Comparison of ENCODE assay signal across 9 cellular contexts in genomic region chr4:8315343-8316250, GRCh38. TPM values are rescaled to one million over a fixed set of nuclear protein-coding genes. Genes with fewer than 3 reads are reported as not detected.
DNase-seq lines count a peak whose midpoint lies in the region; ATAC-seq and TF ChIP-seq lines count a peak whose summit lies in the region.
"Had no signal": no experiment of that assay in that cellular context is flagged by ENCODE, and none has a peak within 500 bp of the region (broad histone marks: within the 10 kb centered on the region; RNA-seq: fewer than 3 reads in every experiment).

No MANE protein-coding gene starts in this region.

- intact Hi-C loops in posterior vena cava (cut with DNase I), result no loop called here

- ATAC-seq in gastroesophageal sphincter, result peak; percentile 80

- no peak for TF ChIP-seq POLR2A in gastroesophageal sphincter (IDR thresholded peaks at IDR 0.05)

- H3K36me3 ChIP-seq in gastroesophageal sphincter, result no peaks in the 10 kb centered on the region

- POLR2A ChIA-PET in RWPE1 (lab: Yijun Ruan, JAX; ENCODE audit: low non-redundant PET), result no interaction called here

- H3K9me3 ChIP-seq in gastroesophageal sphincter, result peaks cover 0 to 12% (median 0%) of the 10 kb centered on the region in 3 donors

- CTCF ChIA-PET in RWPE1 (lab: Yijun Ruan, JAX), result interaction anchor here (0.7 kb wide), 1 partner anchor 28 kb away, joined by 3 read pairs; no protein-coding TSS in a partner anchor

- H3K27me3 ChIP-seq in gastroesophageal sphincter, result no peaks in the 10 kb centered on the region

- H3K4me1 ChIP-seq in gastroesophageal sphincter, result peaks cover 6 to 43% (median 22%) of the 10 kb centered on the region in 3 donors

- no peak overlapping the region for H3K4me3 ChIP-seq in gastroesophageal sphincter

- peak overlapping the region; percentile 86 for H3K27ac ChIP-seq in RWPE1
- H3K27ac ChIP-seq in gastroesophageal sphincter, result peak overlapping the region in 3 of 4 donors; percentile 27 to 73 (median 70)

- WGBS in gastroesophageal sphincter (ENCODE audit: low coverage in 1 of 2), 2 donors, result 16% methylated on average over 11 of the region's 21 CpGs; no CpG with 5 or more reads in 1 of the 2 donors

- peak; percentile 32 for DNase-seq in activated CD8-positive, alpha-beta memory T cell treated with anti-CD3 and anti-CD28 coated beads for 24 hours
- no peak for DNase-seq in activated CD8-positive, alpha-beta memory T cell treated with anti-CD3 and anti-CD28 coated beads, Interleukin-2, amount 50 U/mL, for 4 hours
- DNase-seq in RWPE1 (ENCODE audit: low spot score) (peak; percentile 71), posterior vena cava (ENCODE audit: low spot score) (peak; percentile 83), T-helper 1 cell (no peak), HUDEP-2 (lab: John Stamatoyannopoulos, UW; ENCODE audit: unreplicated experiment in 76 of 76) (no peak), GOT3 (lab: John Stamatoyannopoulos, UW) (no peak)

- no peak for TF ChIP-seq EP300 in gastroesophageal sphincter (IDR thresholded peaks at IDR 0.05)

- TF ChIP-seq CTCF in RWPE1 (conservative IDR thresholded peaks at IDR 0.05; ENCODE audit: low read depth) (no peak), gastroesophageal sphincter (IDR thresholded peaks at IDR 0.05) (peak in 2 of 4 experiments; percentile 14 to 24)

RNA-seq across cellular contexts. Expression of gene HTRA3, which starts 46.0 kb away (rescaled TPM):
- total RNA-seq in gastroesophageal sphincter (10 to 100 TPM; 30.2 to 80.5 (median 59.9) TPM), posterior vena cava (100 to 1,000 TPM in 1 of 2 donors, 10 to 100 TPM in 1; 14.9 to 104 TPM)
- total RNA-seq: CD4-positive, alpha-beta T cell had no signal

Comparison
In these comparisons a context has a peak if more than half of its experiments do, and no peak if none do; other contexts are left out.
1. DNase-seq: peak in activated CD8-positive, alpha-beta memory T cell treated with anti-CD3 and anti-CD28 coated beads for 24 hours (single experiment), RWPE1 (single experiment) and posterior vena cava (single experiment); none in activated CD8-positive, alpha-beta memory T cell treated with anti-CD3 and anti-CD28 coated beads, Interleukin-2, amount 50 U/mL, for 4 hours (single experiment), T-helper 1 cell (0 of 5), HUDEP-2 (0 of 76) and GOT3 (single experiment).